ENCODE assay signal across 22 cellular contexts in genomic region chr4:82275431-82276423, GRCh38.
DNase-seq lines count a peak whose midpoint lies in the region; ATAC-seq and TF ChIP-seq lines count a peak whose summit lies in the region.
"Had no signal": no experiment of that assay in that cellular context is flagged by ENCODE, and none has a peak within 500 bp of the region (broad histone marks: within the 10 kb centered on the region; RNA-seq: fewer than 3 reads in every experiment).

No MANE protein-coding gene starts in this region.

- no peaks in the 10 kb centered on the region for H3K36me3 ChIP-seq in OCI-LY7 (ENCODE audit: insufficient read depth, low read length)
- H3K36me3 ChIP-seq: spleen, upper lobe of right lung had no signal

- H3K9me2 ChIP-seq in OCI-LY7 (ENCODE audit: insufficient read depth, low read length), result no peaks in the 10 kb centered on the region
- H3K9me2 ChIP-seq: SK-N-SH had no signal

- H3K27ac ChIP-seq in OCI-LY7 (ENCODE audit: low read depth, low read length, poor library complexity, severe bottlenecking), result no peak overlapping the region
- H3K27ac ChIP-seq: 22Rv1, C4-2B, GM23248, psoas muscle, spleen, upper lobe of right lung had no signal

- TF ChIP-seq CTCF in GM13976 (IDR thresholded peaks at IDR 0.05; ENCODE audit: borderline replicate concordance, control extremely low read depth, extremely low read depth, insufficient read depth, missing control alignments), result peak; percentile 11
- TF ChIP-seq CTCF in OCI-LY7 (conservative IDR thresholded peaks at IDR 0.05; ENCODE audit: low read length), result peak; percentile 73

- H3K27ac Mint-ChIP-seq in memory B cell, result no peak overlapping the region
- H3K27ac Mint-ChIP-seq: activated CD4-positive, alpha-beta memory T cell treated with anti-CD3 and anti-CD28 coated beads for 36 hours; activated T-cell treated with anti-CD3 and anti-CD28 coated beads, Interleukin-2, amount 50 U/mL, for 72 hours; nephron had no signal

- intact Hi-C loops in OCI-LY7 (cut with micrococcal nuclease; ENCODE audit: unreplicated experiment), result loop anchor here (2.0 to 5.0 kb wide), 2 partner anchors 85 to 152 kb away; no protein-coding TSS in a partner anchor

- no peaks in the 10 kb centered on the region for H3K9me3 Mint-ChIP-seq in memory B cell
- H3K9me3 Mint-ChIP-seq: activated T-cell treated with anti-CD3 and anti-CD28 coated beads, Interleukin-2, amount 50 U/mL, for 72 hours; nephron had no signal

- H3K4me3 ChIP-seq in OCI-LY7 (ENCODE audit: low read depth, low read length, poor library complexity, severe bottlenecking), result no peak overlapping the region
- H3K4me3 ChIP-seq: GM23248, psoas muscle, spleen, upper lobe of right lung had no signal

- H3K27me3 Mint-ChIP-seq in memory B cell, result no peaks in the 10 kb centered on the region
- H3K27me3 Mint-ChIP-seq: activated CD4-positive, alpha-beta memory T cell treated with anti-CD3 and anti-CD28 coated beads for 36 hours had no signal

- no peaks in the 10 kb centered on the region for H3K9me3 ChIP-seq in OCI-LY7 (ENCODE audit: low read length)
- H3K9me3 ChIP-seq: psoas muscle, SK-N-SH, upper lobe of right lung had no signal

- BruUV-seq in OCI-LY7 (replicated peaks; lab: Mats Ljungman, UMichigan), result no TSS peak

- H3K4me1 ChIP-seq in OCI-LY7 (ENCODE audit: insufficient read depth, low read length, poor library complexity, severe bottlenecking), result peaks cover 12% of the 10 kb centered on the region
- H3K4me1 ChIP-seq: psoas muscle, upper lobe of right lung had no signal

- no peaks in the 10 kb centered on the region for H3K79me2 ChIP-seq in OCI-LY7 (ENCODE audit: insufficient read depth, low read depth, low read length)

- H2AFZ ChIP-seq in OCI-LY7 (ENCODE audit: low read length), result no peak overlapping the region
- H2AFZ ChIP-seq: GM23248 had no signal

- POLR2A ChIA-PET in OCI-LY7 (lab: Charles Lee), result interaction anchor here (0.9 to 1.4 kb wide), 2 partner anchors 9 kb away, joined by 4 read pairs; no protein-coding TSS in a partner anchor

- ATAC-seq in memory B cell (ENCODE audit: low read depth), result peak; percentile 47
- no peak for ATAC-seq in GM18873 (IDR thresholded peaks at IDR 0.05; ENCODE audit: low FRiP score, unreplicated experiment)
- no peak for ATAC-seq in GM19035 (IDR thresholded peaks at IDR 0.05; ENCODE audit: unreplicated experiment)
- ATAC-seq: psoas muscle, upper lobe of right lung had no signal

- H3K4me1 Mint-ChIP-seq in memory B cell, result peaks cover 26% of the 10 kb centered on the region
- H3K4me1 Mint-ChIP-seq: nephron had no signal

- peak; percentile 1 for DNase-seq in NCI-H146 (lab: John Stamatoyannopoulos, UW)
- DNase-seq in NCI-H146 treated with DMSO at 0.1 percent for 48 hours (lab: John Stamatoyannopoulos, UW; ENCODE audit: unreplicated experiment), result no peak
- DNase-seq in GM13976 (ENCODE audit: low spot score), result no peak
- DNase-seq in OCI-LY7 (ENCODE audit: low spot score), result peak; percentile 63
- no peak for DNase-seq in memory B cell (ENCODE audit: low spot score in 2 of 2)
- no peak for DNase-seq in GM19238 (ENCODE audit: insufficient read length, low spot score)
- DNase-seq: activated CD4-positive, alpha-beta memory T cell treated with anti-CD3 and anti-CD28 coated beads for 36 hours; activated T-cell treated with anti-CD3 and anti-CD28 coated beads, Interleukin-2, amount 50 U/mL, for 72 hours; cerebellar nuclear complex; GM23248; NCI-H2029; NCI-H510A; psoas muscle; SK-N-SH; spleen; stimulated activated naive CD4-positive, alpha-beta T cell; upper lobe of right lung had no signal

- in situ Hi-C loops in GM13976 (cut with MboI; ENCODE audit: low sequenced_read_pairs, unreplicated experiment), result no loop called here

- H3K4me3 Mint-ChIP-seq in memory B cell, result no peak overlapping the region
- H3K4me3 Mint-ChIP-seq: activated CD4-positive, alpha-beta memory T cell treated with anti-CD3 and anti-CD28 coated beads for 36 hours; activated T-cell treated with anti-CD3 and anti-CD28 coated beads, Interleukin-2, amount 50 U/mL, for 72 hours; nephron had no signal

- CTCF ChIA-PET in OCI-LY7 (lab: Charles Lee; ENCODE audit: unreplicated experiment), result interaction anchor here (1.2 kb wide), 1 partner anchor 9 kb away, joined by 3 read pairs; no protein-coding TSS in a partner anchor

- no peak overlapping the region for H3K4me2 ChIP-seq in OCI-LY7 (ENCODE audit: low read length)
- H3K4me2 ChIP-seq: SK-N-SH had no signal

- no peaks in the 10 kb centered on the region for H4K20me1 ChIP-seq in OCI-LY7 (ENCODE audit: insufficient read depth, low read length)

- H3K36me3 Mint-ChIP-seq in memory B cell, result no peaks in the 10 kb centered on the region
- H3K36me3 Mint-ChIP-seq: activated CD4-positive, alpha-beta memory T cell treated with anti-CD3 and anti-CD28 coated beads for 36 hours had no signal

Comparison
In these comparisons a context has a peak if more than half of its experiments do, and no peak if none do; other contexts are left out.
1. DNase-seq: peak in NCI-H146 (single experiment) and OCI-LY7 (single experiment); none in NCI-H146 treated with DMSO at 0.1 percent for 48 hours (single experiment), GM13976 (single experiment), memory B cell (0 of 2) and GM19238 (single experiment).